ENCODE assay signal across 12 cellular contexts in the genomic region with DNA sequence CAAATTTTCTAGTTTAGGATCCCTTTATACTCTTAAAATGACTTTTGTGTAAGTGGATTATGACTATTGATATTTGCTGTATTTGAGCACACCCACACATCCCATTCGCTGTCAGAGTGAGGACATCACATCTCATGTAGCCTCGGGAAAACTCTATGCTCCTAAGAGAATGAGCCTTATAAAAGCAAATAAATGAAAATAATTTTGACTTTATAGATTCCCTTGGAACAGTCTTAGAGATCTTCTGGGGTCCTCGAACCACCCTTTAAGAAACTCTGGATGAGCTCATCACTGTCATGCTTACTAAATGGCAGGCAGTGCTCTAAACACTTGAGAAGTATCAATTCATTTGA. TPM values are rescaled to one million over a fixed set of nuclear protein-coding genes. Genes with fewer than 3 reads are reported as not detected.
DNase-seq lines count a peak whose midpoint lies in the region; ATAC-seq, FAIRE-seq and TF ChIP-seq lines count a peak whose summit lies in the region.
"Had no signal": no experiment of that assay in that cellular context is flagged by ENCODE, and none has a peak within 500 bp of the region (broad histone marks: within the 10 kb centered on the region; RNA-seq: fewer than 3 reads in every experiment).

No MANE protein-coding gene starts in this region.

- no peak for FAIRE-seq in HepG2 (lab: Jason Lieb, UNC)

- H3K4me3 ChIP-seq in HepG2 (replicated peaks in 1 of 3; ENCODE audit: insufficient read depth in 1 of 3, low read depth in 2 of 3, low read length in 3 of 3) (no peak overlapping the region), right lobe of liver (no peak overlapping the region), RWPE2 (ENCODE audit: severe bottlenecking) (no peak overlapping the region), vagina (no peak overlapping the region), gastrocnemius medialis (no peak overlapping the region)
- H3K4me3 ChIP-seq: BLaER1 treated with 17β-estradiol and CSF1 and Interleukin-3, amounts not matched to agents 10 nM and 100 nM; MG63; SJCRH30 had no signal

- H3K4me2 ChIP-seq in HepG2 (ENCODE audit: low read depth, low read length): no peak overlapping the region
- H3K4me2 ChIP-seq: BLaER1 treated with 17β-estradiol and CSF1 and Interleukin-3, amounts not matched to agents 10 nM and 100 nM had no signal

- no TSS peak for BruUV-seq in HepG2 (replicated peaks; lab: Mats Ljungman, UMichigan)

- POLR2A ChIA-PET in HepG2 (lab: Yijun Ruan, JAX): interaction anchor here (1.5 kb wide), 1 partner anchor 134 kb away, joined by 4 read pairs; a partner anchor contains a TSS

- H3K9ac ChIP-seq in HepG2 (ENCODE audit: insufficient read depth, low read depth, low read length): no peak overlapping the region
- H3K9ac ChIP-seq: BLaER1 treated with 17β-estradiol and CSF1 and Interleukin-3, amounts not matched to agents 10 nM and 100 nM had no signal

- H2AFZ ChIP-seq in HepG2 (ENCODE audit: low read length): no peak overlapping the region

- H3K27me3 ChIP-seq in HepG2 (ENCODE audit: control insufficient read depth in 1 of 2, insufficient read depth in 2 of 2, low read length in 2 of 2) (no peaks in the 10 kb centered on the region), right lobe of liver (no peaks in the 10 kb centered on the region), RWPE2 (ENCODE audit: insufficient read depth, poor library complexity, severe bottlenecking) (no peaks in the 10 kb centered on the region), vagina (no peaks in the 10 kb centered on the region), gastrocnemius medialis (no peaks in the 10 kb centered on the region)
- H3K27me3 ChIP-seq: BLaER1 treated with 17β-estradiol and CSF1 and Interleukin-3, amounts not matched to agents 10 nM and 100 nM; MG63; SJCRH30 had no signal

- 67% methylated on average over 3 of the region's 3 CpGs for WGBS in HepG2 (ENCODE audit: low lambda C conversion rate)
- WGBS in right lobe of liver (ENCODE audit: insufficient coverage, low coverage, low lambda C conversion rate, missing lambda C conversion rate): 44% methylated on average over 3 of the region's 3 CpGs

- H4K20me1 ChIP-seq in HepG2 (ENCODE audit: insufficient read depth, low read length): peaks cover 29% of the 10 kb centered on the region

- no peak for DNase-seq in HepG2 (ENCODE audit: low spot score)
- no peak for DNase-seq in right lobe of liver
- DNase-seq in RWPE2 (ENCODE audit: low spot score): no peak
- DNase-seq in glutamatergic neuron: no peak
- DNase-seq in vagina (ENCODE audit: extremely low spot score in 2 of 2): no peak
- no peak for DNase-seq in NAMALWA (ENCODE audit: low spot score)
- no peak for DNase-seq in gastrocnemius medialis

- H3K27ac Mint-ChIP-seq in glutamatergic neuron (ENCODE audit: unreplicated experiment): no peak overlapping the region

- H3K36me3 ChIP-seq in HepG2 (replicated peaks in 1 of 2; ENCODE audit: control insufficient read depth in 1 of 2, insufficient read depth in 2 of 2, low read length in 2 of 2) (peaks cover 34 to 62% of the 10 kb centered on the region in 2 experiments), right lobe of liver (peaks cover 0 to 49% (median 16%) of the 10 kb centered on the region in 4 donors), RWPE2 (ENCODE audit: low read depth) (peaks cover 42% of the 10 kb centered on the region), vagina (peaks cover 0 to 49% of the 10 kb centered on the region in 2 donors), gastrocnemius medialis (peaks cover 0 to 43% of the 10 kb centered on the region in 2 donors)
- H3K36me3 ChIP-seq: MG63, SJCRH30 had no signal

- TF ChIP-seq POLR2A in HepG2 (IDR thresholded peaks at IDR 0.05; ENCODE audit: insufficient read depth in 1 of 2, low read depth in 2 of 2, low read length in 2 of 2): no peak
- TF ChIP-seq POLR2A in right lobe of liver (IDR thresholded peaks at IDR 0.05): no peak
- no peak for TF ChIP-seq POLR2A in vagina (IDR thresholded peaks at IDR 0.05)
- TF ChIP-seq POLR2A in gastrocnemius medialis (IDR thresholded peaks at IDR 0.05): no peak

- H3K9me3 ChIP-seq in HepG2 (ENCODE audit: low read length) (no peaks in the 10 kb centered on the region), right lobe of liver (no peaks in the 10 kb centered on the region), RWPE2 (ENCODE audit: severe bottlenecking) (no peaks in the 10 kb centered on the region), vagina (no peaks in the 10 kb centered on the region), gastrocnemius medialis (no peaks in the 10 kb centered on the region)
- H3K9me3 ChIP-seq: BLaER1 treated with 17β-estradiol and CSF1 and Interleukin-3, amounts not matched to agents 10 nM and 100 nM; Caco-2; MG63; SJCRH30 had no signal

- TF ChIP-seq EP300 in HepG2 (IDR thresholded peaks at IDR 0.05; ENCODE audit: low read depth in 2 of 2, low read length in 2 of 2) (no peak), HepG2 (CRISPR knock-in tag; IDR thresholded peaks at IDR 0.05; ENCODE audit: borderline replicate concordance) (no peak)

- H3K4me3 Mint-ChIP-seq in glutamatergic neuron (ENCODE audit: unreplicated experiment): no peak overlapping the region

- H3K79me2 ChIP-seq in HepG2 (ENCODE audit: insufficient read depth, low read length): no peaks in the 10 kb centered on the region

- peaks cover 13% of the 10 kb centered on the region for H3K4me1 Mint-ChIP-seq in glutamatergic neuron (ENCODE audit: low read depth, unreplicated experiment)

- no peak for TF ChIP-seq RAD21 in HepG2 (CRISPR knock-in tag; IDR thresholded peaks at IDR 0.05)

- CTCF ChIA-PET in HepG2 (lab: Yijun Ruan, JAX; ENCODE audit: low intra/inter-chr PET ratio, low total read pairs): interaction anchor here (1.2 to 1.8 kb wide), 4 partner anchors 25 to 136 kb away, joined by 3 to 8 read pairs (median 4); a partner anchor contains a TSS

- H3K27me3 Mint-ChIP-seq in glutamatergic neuron (ENCODE audit: unreplicated experiment): no peaks in the 10 kb centered on the region

- in situ Hi-C loops in HepG2 (cut with HindIII; ENCODE audit: extremely low pct_ligation_motif_present, low pct_unique_long_range_greater_than_20kb): loop anchor here (5.0 kb wide), 1 partner anchor 133 kb away; a partner anchor contains a TSS
- in situ Hi-C loops in gastrocnemius medialis (cut with MboI; ENCODE audit: low sequenced_read_pairs in 4 of 4): loop anchor here (5.0 to 25.0 kb wide), 2 partner anchors 133 to 343 kb away; a partner anchor contains a TSS

- ATAC-seq in HepG2: no peak
- no peak for ATAC-seq in right lobe of liver
- no peak for ATAC-seq in RWPE2 (ENCODE audit: low read depth)
- no peak for ATAC-seq in HG02759 (IDR thresholded peaks at IDR 0.05; ENCODE audit: unreplicated experiment)
- ATAC-seq in gastrocnemius medialis: no peak

- TF ChIP-seq CTCF in HepG2 (CRISPR knock-in tag; IDR thresholded peaks at IDR 0.05) (no peak), right lobe of liver (IDR thresholded peaks at IDR 0.05) (no peak), RWPE2 (IDR thresholded peaks at IDR 0.05; ENCODE audit: poor library complexity, severe bottlenecking) (peak; percentile 80), glutamatergic neuron (IDR thresholded peaks at IDR 0.05; ENCODE audit: partially characterized antibody, unreplicated experiment) (peak; percentile 27), vagina (IDR thresholded peaks at IDR 0.05) (no peak), gastrocnemius medialis (IDR thresholded peaks at IDR 0.05 in 4 of 5, conservative IDR thresholded peaks at IDR 0.05 in 1 of 5) (peak in 1 of 5 experiments; percentile 3)

- H3K27ac ChIP-seq in HepG2 (ENCODE audit: extremely low read length, insufficient read depth, low read length) (no peak overlapping the region), right lobe of liver (no peak overlapping the region), RWPE2 (ENCODE audit: poor library complexity, severe bottlenecking) (no peak overlapping the region), vagina (no peak overlapping the region), gastrocnemius medialis (no peak overlapping the region)
- H3K27ac ChIP-seq: BLaER1 treated with 17β-estradiol and CSF1 and Interleukin-3, amounts not matched to agents 10 nM and 100 nM; SJCRH30 had no signal

- H3K4me1 ChIP-seq in HepG2 (ENCODE audit: insufficient read depth, low read length) (peaks cover 5% of the 10 kb centered on the region; the same call in 1 of the 2 replicates), right lobe of liver (no peaks in the 10 kb centered on the region), RWPE2 (ENCODE audit: insufficient read depth, poor library complexity, severe bottlenecking) (no peaks in the 10 kb centered on the region), vagina (no peaks in the 10 kb centered on the region), gastrocnemius medialis (peaks cover 0 to 7% of the 10 kb centered on the region in 2 donors)
- H3K4me1 ChIP-seq: Caco-2, SJCRH30 had no signal

- peaks cover 4% of the 10 kb centered on the region for H3K36me3 Mint-ChIP-seq in glutamatergic neuron (ENCODE audit: unreplicated experiment)

- intact Hi-C loops in HepG2 (cut with micrococcal nuclease; ENCODE audit: unreplicated experiment): loop anchor here (2.0 kb wide), 1 partner anchor 133 kb away; a partner anchor contains a TSS
- intact Hi-C loops in right lobe of liver (cut with DNase I): loop anchor here in 1 of 2 donors (5.0 kb wide), 1 partner anchor 128 kb away; no protein-coding TSS in a partner anchor
- intact Hi-C loops in vagina (cut with DNase I): loop anchor here (5.0 kb wide), 1 partner anchor 133 kb away; a partner anchor contains a TSS
- intact Hi-C loops in gastrocnemius medialis (cut with DNase I; ENCODE audit: low total_unique reads): loop anchor here (10.0 kb wide), 1 partner anchor 345 kb away; a partner anchor contains a TSS

- no peaks in the 10 kb centered on the region for H3K9me3 Mint-ChIP-seq in glutamatergic neuron (ENCODE audit: unreplicated experiment)

RNA-seq across cellular contexts. Expression of a gene that starts 16.1 kb away (rescaled TPM):
- total RNA-seq in HepG2 (2016; rRNA removed; fragmentation: Illumina TruSeq; extraction: Trizol): 7.2 and 9.5 TPM in 2 replicates
- 2.4 and 3.2 TPM in 2 replicates for total RNA-seq in HepG2 (2016; cell fraction: cytosol; rRNA removed; fragmentation: Illumina TruSeq; extraction: Trizol; ENCODE audit: low read depth)
- total RNA-seq in HepG2 (2016; cell fraction: insoluble cytoplasmic fraction; rRNA removed; fragmentation: Illumina TruSeq; extraction: Trizol): 9.4 and 10.0 TPM in 2 replicates
- 4.3 and 4.9 TPM in 2 replicates for total RNA-seq in HepG2 (2016; cell fraction: membrane; rRNA removed; fragmentation: Illumina TruSeq; extraction: Trizol)
- total RNA-seq in HepG2 (2016; cell fraction: nucleus; rRNA removed; fragmentation: Illumina TruSeq; extraction: Trizol): 11.9 and 12.3 TPM in 2 replicates
- 5.5 TPM in 2 replicates for polyA plus RNA-seq in HepG2 (2011; rRNA removed)
- 2.0 and 3.0 TPM in 2 replicates for polyA plus RNA-seq in HepG2 (2011; cell fraction: cytosol; rRNA removed)
- polyA plus RNA-seq in HepG2 (2011; cell fraction: nucleus; rRNA removed): 11.4 and 19.7 TPM in 2 replicates
- 3.4 and 5.4 TPM in 2 replicates for polyA plus RNA-seq in HepG2 (2012)
- polyA plus RNA-seq in HepG2 (2016; cell fraction: cytosol; fragmentation: Illumina TruSeq; extraction: Trizol; ENCODE audit: low read depth): 0.79 and 1.1 TPM in 2 replicates
- 8.8 and 9.2 TPM in 2 replicates for polyA plus RNA-seq in HepG2 (2016; cell fraction: insoluble cytoplasmic fraction; fragmentation: Illumina TruSeq; extraction: Trizol; ENCODE audit: low read depth)
- 2.3 and 2.8 TPM in 2 replicates for polyA plus RNA-seq in HepG2 (2016; cell fraction: membrane; fragmentation: Illumina TruSeq; extraction: Trizol; ENCODE audit: low read depth)
- 25.1 and 25.9 TPM in 2 replicates for polyA plus RNA-seq in HepG2 (2016; cell fraction: nucleus; fragmentation: Illumina TruSeq; extraction: Trizol; ENCODE audit: insufficient read depth, low read depth)
- 5.4 and 6.5 TPM in 2 replicates for polyA minus RNA-seq in HepG2 (2011; rRNA and poly(A)+ RNA removed; ENCODE audit: low replicate concordance)
- 1.8 and 2.0 TPM in 2 replicates for polyA minus RNA-seq in HepG2 (2011; cell fraction: cytosol; rRNA and poly(A)+ RNA removed)
- polyA minus RNA-seq in HepG2 (2011; cell fraction: nucleus; rRNA and poly(A)+ RNA removed): 15.5 and 17.5 TPM in 2 replicates
- total RNA-seq in right lobe of liver: 1 to 10 TPM; 2.7 to 5.3 (median 3.9) TPM
- total RNA-seq in glutamatergic neuron (ENCODE audit: unreplicated experiment): 20.9 TPM
- 8.8 TPM for total RNA-seq in vagina
- total RNA-seq in gastrocnemius medialis: 1 to 10 TPM; 1.6 to 6.5 (median 2.2) TPM

RNA-seq across cellular contexts. Expression of a gene that starts 26.4 kb away (rescaled TPM):
- total RNA-seq in HepG2 (2016; rRNA removed; fragmentation: Illumina TruSeq; extraction: Trizol) (10.0 and 11.3 TPM in 2 replicates), right lobe of liver (1 to 10 TPM; 2.0 to 5.9 (median 4.4) TPM), glutamatergic neuron (ENCODE audit: unreplicated experiment) (122 TPM), vagina (3.7 TPM), gastrocnemius medialis (10 to 100 TPM in 1 of 4 donors, 1 to 10 TPM in 3; 2.4 to 12.1 (median 6.3) TPM)
- 1.9 and 2.3 TPM in 2 replicates for total RNA-seq in HepG2 (2016; cell fraction: cytosol; rRNA removed; fragmentation: Illumina TruSeq; extraction: Trizol; ENCODE audit: low read depth)
- total RNA-seq in HepG2 (2016; cell fraction: insoluble cytoplasmic fraction; rRNA removed; fragmentation: Illumina TruSeq; extraction: Trizol): 9.6 and 10.5 TPM in 2 replicates
- total RNA-seq in HepG2 (2016; cell fraction: membrane; rRNA removed; fragmentation: Illumina TruSeq; extraction: Trizol): 6.0 TPM in 2 replicates
- total RNA-seq in HepG2 (2016; cell fraction: nucleus; rRNA removed; fragmentation: Illumina TruSeq; extraction: Trizol): 11.7 and 13.1 TPM in 2 replicates
- 12.0 and 12.7 TPM in 2 replicates for polyA plus RNA-seq in HepG2 (2011; rRNA removed)
- polyA plus RNA-seq in HepG2 (2011; cell fraction: cytosol; rRNA removed): 9.0 and 9.9 TPM in 2 replicates
- polyA plus RNA-seq in HepG2 (2011; cell fraction: nucleus; rRNA removed): 15.0 and 15.2 TPM in 2 replicates
- polyA plus RNA-seq in HepG2 (2012): 9.9 and 12.0 TPM in 2 replicates
- polyA plus RNA-seq in HepG2 (2016; cell fraction: cytosol; fragmentation: Illumina TruSeq; extraction: Trizol; ENCODE audit: low read depth): 2.7 and 2.9 TPM in 2 replicates
- polyA plus RNA-seq in HepG2 (2016; cell fraction: insoluble cytoplasmic fraction; fragmentation: Illumina TruSeq; extraction: Trizol; ENCODE audit: low read depth): 5.1 and 5.5 TPM in 2 replicates
- polyA plus RNA-seq in HepG2 (2016; cell fraction: membrane; fragmentation: Illumina TruSeq; extraction: Trizol; ENCODE audit: low read depth): 3.4 and 4.2 TPM in 2 replicates
- 8.4 and 8.5 TPM in 2 replicates for polyA plus RNA-seq in HepG2 (2016; cell fraction: nucleus; fragmentation: Illumina TruSeq; extraction: Trizol; ENCODE audit: insufficient read depth, low read depth)
- polyA minus RNA-seq in HepG2 (2011; rRNA and poly(A)+ RNA removed; ENCODE audit: low replicate concordance): 23.0 and 122 TPM in 2 replicates
- 32.7 and 38.7 TPM in 2 replicates for polyA minus RNA-seq in HepG2 (2011; cell fraction: cytosol; rRNA and poly(A)+ RNA removed)
- polyA minus RNA-seq in HepG2 (2011; cell fraction: nucleus; rRNA and poly(A)+ RNA removed): 27.8 and 34.2 TPM in 2 replicates

Comparison
In these comparisons a context has a peak if more than half of its experiments do, and no peak if none do; other contexts are left out.
1. CTCF ChIP-seq: peak in RWPE2 (single experiment) and glutamatergic neuron (single experiment); none in HepG2 (single experiment), right lobe of liver (0 of 4) and vagina (0 of 3).